In genomic region chr5:157273131-157273556, GRCh38 we compare ENCODE assay signal across 1 cellular context.
TF ChIP-seq lines count a peak whose summit lies in the region.

No MANE protein-coding gene starts in this region.

TF ChIP-seq in K562, 482 proteins besides CTCF, POLR2A, EP300 and RAD21 (continued from another document and continues in another):
- TF ChIP-seq, protein P1, sequence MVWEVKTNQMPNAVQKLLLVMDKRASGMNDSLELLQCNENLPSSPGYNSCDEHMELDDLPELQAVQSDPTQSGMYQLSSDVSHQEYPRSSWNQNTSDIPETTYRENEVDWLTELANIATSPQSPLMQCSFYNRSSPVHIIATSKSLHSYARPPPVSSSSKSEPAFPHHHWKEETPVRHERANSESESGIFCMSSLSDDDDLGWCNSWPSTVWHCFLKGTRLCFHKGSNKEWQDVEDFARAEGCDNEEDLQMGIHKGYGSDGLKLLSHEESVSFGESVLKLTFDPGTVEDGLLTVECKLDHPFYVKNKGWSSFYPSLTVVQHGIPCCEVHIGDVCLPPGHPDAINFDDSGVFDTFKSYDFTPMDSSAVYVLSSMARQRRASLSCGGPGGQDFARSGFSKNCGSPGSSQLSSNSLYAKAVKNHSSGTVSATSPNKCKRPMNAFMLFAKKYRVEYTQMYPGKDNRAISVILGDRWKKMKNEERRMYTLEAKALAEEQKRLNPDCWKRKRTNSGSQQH (CRISPR knock-in tag; IDR thresholded peaks at IDR 0.05): 0 out of 2 replicates have a peak, but pooled peaks have one; percentile 2
- TF ChIP-seq GABPA (tag; conservative IDR thresholded peaks at IDR 0.05; ENCODE audit: low read depth): peak; percentile 33; the same call in 1 of the 2 replicates
- no peak for TF ChIP-seq NUFIP1 (IDR thresholded peaks at IDR 0.05; ENCODE audit: partially characterized antibody)
- no peak for TF ChIP-seq HMG20B (CRISPR knock-in tag; IDR thresholded peaks at IDR 0.05)
- TF ChIP-seq PREB (CRISPR knock-in tag; IDR thresholded peaks at IDR 0.05): no peak
- TF ChIP-seq SIX5 (IDR thresholded peaks at IDR 0.05; ENCODE audit: borderline replicate concordance in 1 of 2, insufficient read depth in 1 of 2, low read depth in 1 of 2, low read length in 2 of 2): no peak
- 0 out of 2 replicates have a peak, but pooled peaks have one; percentile 45 for TF ChIP-seq ZNF766 (CRISPR knock-in tag; conservative IDR thresholded peaks at IDR 0.05)
- TF ChIP-seq FOXP4 (CRISPR knock-in tag; IDR thresholded peaks at IDR 0.05; ENCODE audit: borderline replicate concordance): no peak
- no peak for TF ChIP-seq LEF1 (IDR thresholded peaks at IDR 0.05)
- no peak for TF ChIP-seq RNF219 (CRISPR knock-in tag; IDR thresholded peaks at IDR 0.05)
- TF ChIP-seq MAZ (CRISPR knock-in tag; conservative IDR thresholded peaks at IDR 0.05 in 1 of 2, IDR thresholded peaks at IDR 0.05 in 1 of 2): 0 out of 4 replicates have a peak, but pooled peaks of 1 of the 2 experiments have one; percentile 26
- no peak for TF ChIP-seq NFIX (CRISPR knock-in tag; IDR thresholded peaks at IDR 0.05; ENCODE audit: low read depth)
- TF ChIP-seq GATAD2B (IDR thresholded peaks at IDR 0.05; ENCODE audit: borderline replicate concordance): no peak
- no peak for TF ChIP-seq CHD7 (IDR thresholded peaks at IDR 0.05; ENCODE audit: low read depth, low read length)
- TF ChIP-seq AFF4 (CRISPR knock-in tag; IDR thresholded peaks at IDR 0.05): no peak
- TF ChIP-seq SRSF9 (IDR thresholded peaks at IDR 0.05; ENCODE audit: borderline replicate concordance, low read depth, low read length): no peak
- no peak for TF ChIP-seq ZNF121 (CRISPR knock-in tag; conservative IDR thresholded peaks at IDR 0.05)
- 0 out of 2 replicates have a peak, but pooled peaks have one; percentile 15 for TF ChIP-seq RBFOX2 (IDR thresholded peaks at IDR 0.05; ENCODE audit: low read depth, low read length)
- TF ChIP-seq HMGN3 (IDR thresholded peaks at IDR 0.05; ENCODE audit: borderline replicate concordance, extremely low read depth, insufficient read length, low read depth, low read length): no peak
- no peak for TF ChIP-seq ZNF780A (CRISPR knock-in tag; IDR thresholded peaks at IDR 0.05)
- 0 out of 2 replicates have a peak, but pooled peaks have one; percentile 39 for TF ChIP-seq FOXO4 (CRISPR knock-in tag; IDR thresholded peaks at IDR 0.05)
- TF ChIP-seq, protein P2, sequence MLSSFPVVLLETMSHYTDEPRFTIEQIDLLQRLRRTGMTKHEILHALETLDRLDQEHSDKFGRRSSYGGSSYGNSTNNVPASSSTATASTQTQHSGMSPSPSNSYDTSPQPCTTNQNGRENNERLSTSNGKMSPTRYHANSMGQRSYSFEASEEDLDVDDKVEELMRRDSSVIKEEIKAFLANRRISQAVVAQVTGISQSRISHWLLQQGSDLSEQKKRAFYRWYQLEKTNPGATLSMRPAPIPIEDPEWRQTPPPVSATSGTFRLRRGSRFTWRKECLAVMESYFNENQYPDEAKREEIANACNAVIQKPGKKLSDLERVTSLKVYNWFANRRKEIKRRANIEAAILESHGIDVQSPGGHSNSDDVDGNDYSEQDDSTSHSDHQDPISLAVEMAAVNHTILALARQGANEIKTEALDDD (IDR thresholded peaks at IDR 0.05): peak; percentile 69
- TF ChIP-seq ZNF584 (CRISPR knock-in tag; IDR thresholded peaks at IDR 0.05; ENCODE audit: low read depth): no peak
- no peak for TF ChIP-seq ZNF785 (CRISPR knock-in tag; IDR thresholded peaks at IDR 0.05)
- TF ChIP-seq ZNF239 (CRISPR knock-in tag; IDR thresholded peaks at IDR 0.05): no peak; the same call in 1 of the 2 replicates
- TF ChIP-seq CTBP1 (IDR thresholded peaks at IDR 0.05; ENCODE audit: borderline replicate concordance): peak; percentile 34; the same call in 1 of the 2 replicates
- no peak for TF ChIP-seq POLR2AphosphoS5 (IDR thresholded peaks at IDR 0.05; ENCODE audit: control insufficient read depth, insufficient read depth, low read depth, low read length)
- no peak for TF ChIP-seq BDP1 (IDR thresholded peaks at IDR 0.05; ENCODE audit: insufficient read depth, insufficient read length)
- no peak for TF ChIP-seq PPARD (CRISPR knock-in tag; IDR thresholded peaks at IDR 0.05)
- TF ChIP-seq CEBPB (tag; IDR thresholded peaks at IDR 0.05): peak; percentile 50
- no peak for TF ChIP-seq ZNF57 (CRISPR knock-in tag; IDR thresholded peaks at IDR 0.05)
